ENCODE assay signal across 26 cellular contexts in the genomic region with DNA sequence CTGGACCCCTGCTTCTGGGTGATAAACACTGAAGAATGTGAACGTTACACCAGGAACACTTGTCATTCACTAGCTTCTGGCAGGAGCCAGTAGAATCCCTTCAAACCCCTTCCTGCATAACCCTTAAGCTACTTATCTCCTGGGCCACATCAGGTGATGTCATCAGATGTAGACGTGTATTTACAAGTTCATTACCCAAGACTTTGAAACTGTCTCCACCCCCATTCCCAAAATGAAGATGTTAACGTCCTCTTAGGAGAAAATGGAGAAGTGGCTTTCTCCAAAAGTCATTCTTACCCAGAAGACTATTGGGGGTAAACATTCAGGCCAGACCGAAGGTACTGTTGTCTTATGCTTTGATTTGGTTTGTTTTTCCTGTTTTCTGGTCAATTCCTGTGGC.
DNase-seq lines count a peak whose midpoint lies in the region; ATAC-seq and TF ChIP-seq lines count a peak whose summit lies in the region.
"Had no signal": no experiment of that assay in that cellular context is flagged by ENCODE, and none has a peak within 500 bp of the region (broad histone marks: within the 10 kb centered on the region; RNA-seq: fewer than 3 reads in every experiment).

No MANE protein-coding gene starts in this region.

- CTCF ChIA-PET in OCI-LY7 (lab: Charles Lee; ENCODE audit: unreplicated experiment), result no interaction called here

- H3K27ac ChIP-seq in suprapubic skin (peak overlapping the region; percentile 67), OCI-LY7 (ENCODE audit: low read depth, low read length, poor library complexity, severe bottlenecking) (no peak overlapping the region)

- H3K27me3 ChIP-seq in suprapubic skin, result no peaks in the 10 kb centered on the region

- POLR2A ChIA-PET in OCI-LY7 (lab: Charles Lee), result no interaction called here

- H3K9me3 ChIP-seq in suprapubic skin, result no peaks in the 10 kb centered on the region
- H3K9me3 ChIP-seq in OCI-LY7 (ENCODE audit: low read length), result no peaks in the 10 kb centered on the region
- H3K9me3 ChIP-seq: SK-N-SH had no signal

- H3K9me2 ChIP-seq in OCI-LY7 (ENCODE audit: insufficient read depth, low read length), result no peaks in the 10 kb centered on the region
- H3K9me2 ChIP-seq: SK-N-SH had no signal

- no peak for ATAC-seq in natural killer cell treated with Interleukin-12 subunit alpha and Interleukin-12 subunit beta and Interleukin-15 and Interleukin-18, amount 100 ng/mL, for 72 hours
- ATAC-seq: activated T-cell treated with anti-CD3 and anti-CD28 coated beads, Interleukin-2, amount 50 U/mL, for 72 hours; left colon; stimulated activated naive CD8-positive, alpha-beta T cell treated with anti-CD3 and anti-CD28 coated beads, Interleukin-15, amount 100 ng/mL, for 72 hours had no signal

- H3K4me1 ChIP-seq in suprapubic skin (peaks cover 18% of the 10 kb centered on the region), OCI-LY7 (ENCODE audit: insufficient read depth, low read length, poor library complexity, severe bottlenecking) (no peaks in the 10 kb centered on the region)
- H3K4me1 ChIP-seq: Caco-2 had no signal

- H3K36me3 ChIP-seq in suprapubic skin (no peaks in the 10 kb centered on the region), OCI-LY7 (ENCODE audit: insufficient read depth, low read length) (no peaks in the 10 kb centered on the region)

- H3K79me2 ChIP-seq in OCI-LY7 (ENCODE audit: insufficient read depth, low read depth, low read length), result no peaks in the 10 kb centered on the region

- H3K4me2 ChIP-seq in OCI-LY7 (ENCODE audit: low read length), result no peak overlapping the region
- H3K4me2 ChIP-seq: SK-N-SH had no signal

- 46% methylated on average over 4 of the region's 4 CpGs for WGBS in suprapubic skin

- H3K4me3 ChIP-seq in epithelial cell of proximal tubule (ENCODE audit: low read depth, low read length), result no peak overlapping the region
- no peak overlapping the region for H3K4me3 ChIP-seq in suprapubic skin
- no peak overlapping the region for H3K4me3 ChIP-seq in OCI-LY7 (ENCODE audit: low read depth, low read length, poor library complexity, severe bottlenecking)

- no peaks in the 10 kb centered on the region for H4K20me1 ChIP-seq in OCI-LY7 (ENCODE audit: insufficient read depth, low read length)

- H3K9me3 Mint-ChIP-seq in natural killer cell treated with Interleukin-12 subunit alpha and Interleukin-12 subunit beta and Interleukin-15 and Interleukin-18, amount 100 ng/mL, for 72 hours, result no peaks in the 10 kb centered on the region
- H3K9me3 Mint-ChIP-seq: activated T-cell treated with anti-CD3 and anti-CD28 coated beads, Interleukin-2, amount 50 U/mL, for 72 hours; stimulated activated naive CD8-positive, alpha-beta T cell treated with anti-CD3 and anti-CD28 coated beads, Interleukin-15, amount 100 ng/mL, for 72 hours had no signal

- no peak for TF ChIP-seq CTCF in epithelial cell of proximal tubule (conservative IDR thresholded peaks at IDR 0.05; ENCODE audit: low read depth, low read length)
- TF ChIP-seq CTCF in suprapubic skin (IDR thresholded peaks at IDR 0.05), result no peak
- no peak for TF ChIP-seq CTCF in OCI-LY7 (conservative IDR thresholded peaks at IDR 0.05; ENCODE audit: low read length)

- H2AFZ ChIP-seq in OCI-LY7 (ENCODE audit: low read length), result no peak overlapping the region

- intact Hi-C loops in OCI-LY7 (cut with micrococcal nuclease; ENCODE audit: unreplicated experiment), result no loop called here

- H3K27ac Mint-ChIP-seq in natural killer cell treated with Interleukin-12 subunit alpha and Interleukin-12 subunit beta and Interleukin-15 and Interleukin-18, amount 100 ng/mL, for 72 hours, result no peak overlapping the region
- H3K27ac Mint-ChIP-seq: activated T-cell treated with anti-CD3 and anti-CD28 coated beads, Interleukin-2, amount 50 U/mL, for 72 hours; mesothelial cell of epicardium; stimulated activated naive CD8-positive, alpha-beta T cell treated with anti-CD3 and anti-CD28 coated beads, Interleukin-15, amount 100 ng/mL, for 72 hours had no signal

- no peak overlapping the region for H3K4me3 Mint-ChIP-seq in natural killer cell treated with Interleukin-12 subunit alpha and Interleukin-12 subunit beta and Interleukin-15 and Interleukin-18, amount 100 ng/mL, for 72 hours
- H3K4me3 Mint-ChIP-seq: activated T-cell treated with anti-CD3 and anti-CD28 coated beads, Interleukin-2, amount 50 U/mL, for 72 hours; mesothelial cell of epicardium; stimulated activated naive CD8-positive, alpha-beta T cell treated with anti-CD3 and anti-CD28 coated beads, Interleukin-15, amount 100 ng/mL, for 72 hours had no signal

- H3K27me3 Mint-ChIP-seq in natural killer cell treated with Interleukin-12 subunit alpha and Interleukin-12 subunit beta and Interleukin-15 and Interleukin-18, amount 100 ng/mL, for 72 hours, result peaks cover 16 to 19% of the 10 kb centered on the region in 2 donors

- DNase-seq in NCI-H82 (lab: John Stamatoyannopoulos, UW) (peak; percentile 25), NCI-H82 treated with DMSO at 0.1 percent for 48 hours (lab: John Stamatoyannopoulos, UW; ENCODE audit: unreplicated experiment) (no peak), SIG-M5 (lab: John Stamatoyannopoulos, UW) (peak; percentile 31), epithelial cell of proximal tubule (ENCODE audit: low read depth) (peak; percentile 25), suprapubic skin (ENCODE audit: low spot score in 2 of 2) (no peak), C1 segment of cervical spinal cord (lab: John Stamatoyannopoulos, UW) (no peak), OCI-LY7 (ENCODE audit: low spot score) (no peak)
- no peak for DNase-seq in natural killer cell treated with Interleukin-12 subunit alpha and Interleukin-12 subunit beta and Interleukin-15 and Interleukin-18, amount 100 ng/mL, for 72 hours (ENCODE audit: low spot score)
- DNase-seq: 8988T; activated CD4-positive, alpha-beta T cell treated with anti-CD3 and anti-CD28 coated beads for 1 hour; activated naive CD4-positive, alpha-beta T cell treated with anti-CD3 and anti-CD28 coated beads, Interleukin-2, amount 50 U/mL, for 16 hours; activated T-cell treated with anti-CD3 and anti-CD28 coated beads, Interleukin-2, amount 50 U/mL, for 72 hours; Caco-2; effector CD8-positive, alpha-beta T cell; H7; Kasumi-1; left colon; NCI-H1436 treated with DMSO at 0.1 percent for 48 hours; NCI-H748 treated with DMSO at 0.1 percent for 48 hours; SK-N-SH; small intestine; stimulated activated CD4-positive, alpha-beta T cell treated with anti-CD3 and anti-CD28 coated beads, Interleukin-4, amount 100 ng/mL, for 24 hours; stimulated activated naive CD8-positive, alpha-beta T cell treated with anti-CD3 and anti-CD28 coated beads, Interleukin-15, amount 100 ng/mL, for 72 hours; T1000; trophoblast cell had no signal

- H3K4me1 Mint-ChIP-seq in natural killer cell treated with Interleukin-12 subunit alpha and Interleukin-12 subunit beta and Interleukin-15 and Interleukin-18, amount 100 ng/mL, for 72 hours (ENCODE audit: low read depth in 2 of 2), result no peaks in the 10 kb centered on the region
- H3K4me1 Mint-ChIP-seq: mesothelial cell of epicardium; stimulated activated naive CD8-positive, alpha-beta T cell treated with anti-CD3 and anti-CD28 coated beads, Interleukin-15, amount 100 ng/mL, for 72 hours had no signal

- no TSS peak for BruUV-seq in OCI-LY7 (replicated peaks; lab: Mats Ljungman, UMichigan)

- TF ChIP-seq EP300 in suprapubic skin (IDR thresholded peaks at IDR 0.05), result no peak

- no peak for TF ChIP-seq POLR2A in suprapubic skin (IDR thresholded peaks at IDR 0.05)

- no peaks in the 10 kb centered on the region for H3K36me3 Mint-ChIP-seq in natural killer cell treated with Interleukin-12 subunit alpha and Interleukin-12 subunit beta and Interleukin-15 and Interleukin-18, amount 100 ng/mL, for 72 hours
- H3K36me3 Mint-ChIP-seq: mesothelial cell of epicardium had no signal

Comparison
In these comparisons a context has a peak if more than half of its experiments do, and no peak if none do; other contexts are left out.
1. DNase-seq: peak in NCI-H82 (single experiment), SIG-M5 (single experiment) and epithelial cell of proximal tubule (single experiment); none in NCI-H82 treated with DMSO at 0.1 percent for 48 hours (single experiment), suprapubic skin (0 of 2), C1 segment of cervical spinal cord (0 of 14), OCI-LY7 (single experiment) and natural killer cell treated with Interleukin-12 subunit alpha and Interleukin-12 subunit beta and Interleukin-15 and Interleukin-18, amount 100 ng/mL, for 72 hours (single experiment).